In genomic region chrX:13690836-13691235, GRCh38 we compare ENCODE assay signal across 8 cellular contexts. TPM values are rescaled to one million over a fixed set of nuclear protein-coding genes. Genes with fewer than 3 reads are reported as not detected.
DNase-seq lines count a peak whose midpoint lies in the region; ATAC-seq and TF ChIP-seq lines count a peak whose summit lies in the region.

No MANE protein-coding gene starts in this region.

- peak overlapping the region; percentile 91 for H3K4me3 Mint-ChIP-seq in activated CD4-positive, alpha-beta T cell treated with anti-CD3 and anti-CD28 coated beads, Interleukin-2, amount 10 ng/mL, durations not matched to agents 7 days and 5 days

- peaks cover 53% of the 10 kb centered on the region for H3K4me1 Mint-ChIP-seq in activated CD4-positive, alpha-beta T cell treated with anti-CD3 and anti-CD28 coated beads, Interleukin-2, amount 10 ng/mL, durations not matched to agents 7 days and 5 days

- DNase-seq in heart right ventricle (no peak), cardiac septum (ENCODE audit: low spot score) (no peak), upper lobe of right lung (no peak), NCI-H2227 treated with DMSO at 0.1 percent for 48 hours (lab: John Stamatoyannopoulos, UW) (no peak), cerebellum (ENCODE audit: low spot score) (no peak)
- DNase-seq in activated CD4-positive, alpha-beta T cell treated with anti-CD3 and anti-CD28 coated beads, Interleukin-2, amount 10 ng/mL, durations not matched to agents 7 days and 5 days: no peak

- TF ChIP-seq POLR2A in gastroesophageal sphincter (IDR thresholded peaks at IDR 0.05): no peak

- TF ChIP-seq CTCF in heart right ventricle (IDR thresholded peaks at IDR 0.05) (no peak), gastroesophageal sphincter (IDR thresholded peaks at IDR 0.05) (no peak), upper lobe of right lung (IDR thresholded peaks at IDR 0.05) (no peak)

- H3K9me3 ChIP-seq in heart right ventricle: no peaks in the 10 kb centered on the region
- H3K9me3 ChIP-seq in gastroesophageal sphincter: no peaks in the 10 kb centered on the region
- H3K9me3 ChIP-seq in upper lobe of right lung: no peaks in the 10 kb centered on the region

- no peaks in the 10 kb centered on the region for H3K9me3 Mint-ChIP-seq in activated CD4-positive, alpha-beta T cell treated with anti-CD3 and anti-CD28 coated beads, Interleukin-2, amount 10 ng/mL, durations not matched to agents 7 days and 5 days

- intact Hi-C loops in heart right ventricle (cut with DNase I): loop anchor here in 1 of 10 donors (5.0 kb wide), 1 partner anchor 41 kb away; the partner anchor contains the start of genes OFD1 and TRAPPC2
- intact Hi-C loops in cardiac septum (cut with DNase I): no loop called here
- intact Hi-C loops in upper lobe of right lung (cut with DNase I): no loop called here

- H3K27me3 ChIP-seq in heart right ventricle (peaks cover 0 to 52% (median 0%) of the 10 kb centered on the region in 7 donors), gastroesophageal sphincter (no peaks in the 10 kb centered on the region), upper lobe of right lung (no peaks in the 10 kb centered on the region)

- H3K27ac ChIP-seq in heart right ventricle (peak overlapping the region in 1 of 10 donors; percentile 93), gastroesophageal sphincter (peak overlapping the region in 1 of 4 donors; percentile 94), upper lobe of right lung (no peak overlapping the region)

- H3K36me3 Mint-ChIP-seq in activated CD4-positive, alpha-beta T cell treated with anti-CD3 and anti-CD28 coated beads, Interleukin-2, amount 10 ng/mL, durations not matched to agents 7 days and 5 days (ENCODE audit: low read depth): peaks cover 5% of the 10 kb centered on the region

- H3K4me1 ChIP-seq in heart right ventricle (peaks cover 0 to 57% (median 41%) of the 10 kb centered on the region in 9 donors), gastroesophageal sphincter (peaks cover 0 to 55% (median 8%) of the 10 kb centered on the region in 3 donors), upper lobe of right lung (peaks cover 13% of the 10 kb centered on the region)

- H3K4me3 ChIP-seq in heart right ventricle (peak overlapping the region in 7 of 10 donors; percentile 71 to 83 (median 77)), gastroesophageal sphincter (peak overlapping the region; percentile 71 to 75), upper lobe of right lung (peak overlapping the region; percentile 64)

- no peaks in the 10 kb centered on the region for H3K27me3 Mint-ChIP-seq in activated CD4-positive, alpha-beta T cell treated with anti-CD3 and anti-CD28 coated beads, Interleukin-2, amount 10 ng/mL, durations not matched to agents 7 days and 5 days

- H3K27ac Mint-ChIP-seq in activated CD4-positive, alpha-beta T cell treated with anti-CD3 and anti-CD28 coated beads, Interleukin-2, amount 10 ng/mL, durations not matched to agents 7 days and 5 days: no peak overlapping the region

- no peak for TF ChIP-seq EP300 in gastroesophageal sphincter (IDR thresholded peaks at IDR 0.05)

- 72 to 77% methylated on average over 3 of the region's 3 CpGs for WGBS in heart right ventricle, 2 donors
- 7 to 50% methylated on average over 1 to 2 of the region's 3 CpGs for WGBS in gastroesophageal sphincter (ENCODE audit: low coverage in 1 of 2), 2 donors

- POLR2A ChIA-PET in activated CD4-positive, alpha-beta T cell treated with anti-CD3 and anti-CD28 coated beads, Interleukin-2, amount 10 ng/mL, durations not matched to agents 7 days and 5 days (lab: Charles Lee): no interaction called here

- CTCF ChIA-PET in activated CD4-positive, alpha-beta T cell treated with anti-CD3 and anti-CD28 coated beads, Interleukin-2, amount 10 ng/mL, durations not matched to agents 7 days and 5 days (lab: Charles Lee): interaction anchor here (0.6 to 1.6 kb wide), 2 partner anchors 10 to 43 kb away, joined by 3 to 4 read pairs; no protein-coding TSS in a partner anchor

- ATAC-seq in heart right ventricle (no peak), gastroesophageal sphincter (no peak), upper lobe of right lung (no peak), HG02973 (IDR thresholded peaks at IDR 0.05; ENCODE audit: unreplicated experiment) (no peak)

- no peaks in the 10 kb centered on the region for H3K36me3 ChIP-seq in heart right ventricle
- no peaks in the 10 kb centered on the region for H3K36me3 ChIP-seq in gastroesophageal sphincter
- no peaks in the 10 kb centered on the region for H3K36me3 ChIP-seq in upper lobe of right lung

RNA-seq across cellular contexts. Expression of gene RAB9A, which starts 1.9 kb away (rescaled TPM):
- total RNA-seq in heart right ventricle (10 to 100 TPM; 16.9 to 28.9 (median 20.9) TPM), cardiac septum (28.2 TPM), gastroesophageal sphincter (10 to 100 TPM; 29.6 to 50.7 (median 38.3) TPM), upper lobe of right lung (31.7 TPM), cerebellum (17.2 TPM)
- polyA plus RNA-seq in heart right ventricle: 10 to 100 TPM in 1 of 2 donors, 1 to 10 TPM in 1; 5.1 to 19.6 TPM
- 10 to 100 TPM in 1 of 2 experiments, 1 to 10 TPM in 1; 9.1 to 10.9 TPM for total RNA-seq in activated CD4-positive, alpha-beta T cell treated with anti-CD3 and anti-CD28 coated beads, Interleukin-2, amount 10 ng/mL, durations not matched to agents 7 days and 5 days

RNA-seq across cellular contexts. Expression of gene TCEANC, which starts 37.9 kb away (rescaled TPM):
- total RNA-seq in heart right ventricle (1 to 10 TPM; 3.3 to 7.2 (median 4.6) TPM), cardiac septum (6.4 TPM), gastroesophageal sphincter (1 to 10 TPM; 2.7 to 5.3 (median 4.0) TPM), upper lobe of right lung (6.4 TPM), cerebellum (9.0 TPM)
- 1 to 10 TPM in 1 of 2 donors, under 1 TPM in 1; 0.59 to 3.1 TPM for polyA plus RNA-seq in heart right ventricle
- 1 to 10 TPM; 6.9 to 8.3 TPM for total RNA-seq in activated CD4-positive, alpha-beta T cell treated with anti-CD3 and anti-CD28 coated beads, Interleukin-2, amount 10 ng/mL, durations not matched to agents 7 days and 5 days

RNA-seq across cellular contexts. Expression of gene TRAPPC2, which starts 43.6 kb away (rescaled TPM):
- total RNA-seq in heart right ventricle (1 to 10 TPM; 4.9 to 9.3 (median 6.1) TPM), cardiac septum (9.9 TPM), gastroesophageal sphincter (10 to 100 TPM; 14.3 to 17.3 (median 16.0) TPM), upper lobe of right lung (16.6 TPM), cerebellum (40.1 TPM)
- polyA plus RNA-seq in heart right ventricle: 1 to 10 TPM; 3.8 to 5.5 TPM
- 10 to 100 TPM; 20.2 to 22.2 TPM for total RNA-seq in activated CD4-positive, alpha-beta T cell treated with anti-CD3 and anti-CD28 coated beads, Interleukin-2, amount 10 ng/mL, durations not matched to agents 7 days and 5 days

RNA-seq across cellular contexts. Expression of gene OFD1, which starts 43.7 kb away (rescaled TPM):
- total RNA-seq in heart right ventricle (10 to 100 TPM in 1 of 10 donors, 1 to 10 TPM in 9; 7.8 to 11.4 (median 9.2) TPM), cardiac septum (12.8 TPM), gastroesophageal sphincter (10 to 100 TPM; 15.2 to 26.6 (median 22.5) TPM), upper lobe of right lung (36.5 TPM), cerebellum (31.3 TPM)
- polyA plus RNA-seq in heart right ventricle: 10 to 100 TPM in 1 of 2 donors, 1 to 10 TPM in 1; 7.6 to 51.5 TPM
- 10 to 100 TPM; 32.5 to 35.0 TPM for total RNA-seq in activated CD4-positive, alpha-beta T cell treated with anti-CD3 and anti-CD28 coated beads, Interleukin-2, amount 10 ng/mL, durations not matched to agents 7 days and 5 days
